In genomic region chr1:39214998-39215873, GRCh38 we compare ENCODE assay signal across 8 cellular contexts. TPM values are rescaled to one million over a fixed set of nuclear protein-coding genes. Genes with fewer than 3 reads are reported as not detected.
A peak's percentile ranks its signal among the peaks of the same experiment; 100 is the strongest.
DNase-seq lines count a peak whose midpoint lies in the region; ATAC-seq and TF ChIP-seq lines count a peak whose summit lies in the region.

No MANE protein-coding gene starts in this region.

- H3K9me2 ChIP-seq in PC-9 (ENCODE audit: insufficient read depth) = no peaks in the 10 kb centered on the region

- H3K9me3 ChIP-seq in PC-9 (ENCODE audit: insufficient read depth, low read depth) (no peaks in the 10 kb centered on the region), mucosa of rectum (ENCODE audit: control insufficient read depth in 2 of 2, low read length in 2 of 2) (no peaks in the 10 kb centered on the region), MG63 (no peaks in the 10 kb centered on the region)

- H3K27me3 ChIP-seq in PC-9 (ENCODE audit: insufficient read depth, low read depth) (no peaks in the 10 kb centered on the region), mucosa of rectum (ENCODE audit: control insufficient read depth in 2 of 2, insufficient read depth in 2 of 2, low read length in 2 of 2) (no peaks in the 10 kb centered on the region), MG63 (no peaks in the 10 kb centered on the region)

- H4K20me1 ChIP-seq in PC-9 (ENCODE audit: insufficient read depth) = no peaks in the 10 kb centered on the region

- H3K36me3 Mint-ChIP-seq in MCF 10A (ENCODE audit: insufficient read depth, unreplicated experiment) = no peaks in the 10 kb centered on the region

- DNase-seq in PC-9 (no peak), MCF 10A (ENCODE audit: unreplicated experiment) (no peak), NCI-H526 treated with DMSO at 0.1 percent for 48 hours (lab: John Stamatoyannopoulos, UW) (no peak), hepatic stellate cell (ENCODE audit: low spot score) (no peak), MG63 (no peak)

- H3K4me3 Mint-ChIP-seq in MCF 10A (ENCODE audit: unreplicated experiment) = no peak overlapping the region

- TF ChIP-seq CTCF in PC-9 (conservative IDR thresholded peaks at IDR 0.05) = no peak
- TF ChIP-seq CTCF in MCF 10A (IDR thresholded peaks at IDR 0.05; ENCODE audit: unreplicated experiment) = no peak

- no peaks in the 10 kb centered on the region for H3K9me3 Mint-ChIP-seq in MCF 10A (ENCODE audit: unreplicated experiment)

- H3K36me3 ChIP-seq in PC-9 (ENCODE audit: low read depth) (no peaks in the 10 kb centered on the region), mucosa of rectum (ENCODE audit: control insufficient read depth in 2 of 2, insufficient read depth in 2 of 2, low read length in 2 of 2) (no peaks in the 10 kb centered on the region), MG63 (no peaks in the 10 kb centered on the region)

- peaks cover 38% of the 10 kb centered on the region; the same call in 1 of the 2 replicates for H3K79me2 ChIP-seq in PC-9 (ENCODE audit: low read depth)

- peaks cover 33% of the 10 kb centered on the region for H3K4me1 Mint-ChIP-seq in MCF 10A (ENCODE audit: insufficient read depth, unreplicated experiment)

- H3K4me3 ChIP-seq in PC-9 = no peak overlapping the region
- H3K4me3 ChIP-seq in mucosa of rectum (ENCODE audit: low read length in 2 of 2) = peak overlapping the region; percentile 34 to 60
- H3K4me3 ChIP-seq in MG63 = no peak overlapping the region

- H2AFZ ChIP-seq in PC-9 = no peak overlapping the region

- H3K27ac ChIP-seq in PC-9 (0 out of 2 replicates have a peak overlapping the region, but pooled peaks have one; percentile 10), mucosa of rectum (ENCODE audit: low read depth in 2 of 2, low read length in 2 of 2) (peak overlapping the region; percentile 42 to 67)

- POLR2A ChIA-PET in PC-9 (lab: Charles Lee; ENCODE audit: unreplicated experiment) = interaction anchor here (0.7 kb wide), 2 partner anchors 528 to 1100 kb away, joined by 5 to 6 read pairs; no protein-coding TSS in a partner anchor
- POLR2A ChIA-PET in MCF 10A (lab: Yijun Ruan, JAX) = interaction anchor here (0.6 to 4.9 kb wide), 15 partner anchors 8 to 360 kb away, joined by 3 to 39 read pairs (median 4); partner anchors contain the start of gene MACF1

- CTCF ChIA-PET in PC-9 (lab: Charles Lee) = interaction anchor here (0.8 to 1.9 kb wide), 4 partner anchors 23 to 107 kb away, joined by 4 to 14 read pairs (median 8); no protein-coding TSS in a partner anchor
- CTCF ChIA-PET in MCF 10A (lab: Yijun Ruan, JAX) = interaction anchor here (0.6 to 3.9 kb wide), 10 partner anchors 8 to 485 kb away, joined by 3 to 21 read pairs (median 4); partner anchors contain the start of gene MACF1

- no peaks in the 10 kb centered on the region for H3K27me3 Mint-ChIP-seq in MCF 10A (ENCODE audit: insufficient read depth, unreplicated experiment)

- peaks cover 44% of the 10 kb centered on the region for H3K4me1 ChIP-seq in PC-9 (replicated peaks; ENCODE audit: insufficient read depth)
- H3K4me1 ChIP-seq in mucosa of rectum (ENCODE audit: control insufficient read depth in 2 of 2, insufficient read depth in 2 of 2, low read length in 2 of 2) = peaks cover 14 to 21% of the 10 kb centered on the region in 2 donors

- H3K9ac ChIP-seq in mucosa of rectum (ENCODE audit: low read depth in 1 of 2, low read length in 2 of 2) = no peak overlapping the region

- peak overlapping the region; percentile 62 for H3K4me2 ChIP-seq in PC-9

- H3K27ac Mint-ChIP-seq in MCF 10A (ENCODE audit: low read depth, unreplicated experiment) = peak overlapping the region; percentile 60

- intact Hi-C loops in PC-9 (cut with micrococcal nuclease; ENCODE audit: unreplicated experiment) (loop anchor here (1.0 to 2.0 kb wide), 2 partner anchors 11 to 20 kb away; partner anchors contain the start of gene MACF1), MCF 10A (cut with micrococcal nuclease) (no loop called here)

- peaks cover 35% of the 10 kb centered on the region for H3F3A ChIP-seq in PC-9 (ENCODE audit: insufficient read depth, low read depth)

- BruUV-seq in PC-9 (replicated peaks; lab: Mats Ljungman, UMichigan) = TSS peak; percentile 21
- BruUV-seq in MCF 10A (replicated peaks; lab: Mats Ljungman, UMichigan) = no TSS peak

- ATAC-seq in GM18498 (IDR thresholded peaks at IDR 0.05; ENCODE audit: unreplicated experiment) (peak; percentile 76), HG02623 (IDR thresholded peaks at IDR 0.05; ENCODE audit: unreplicated experiment) (peak; percentile 41)

RNA-seq across cellular contexts. Expression of gene MACF1, which starts 10.7 kb away (rescaled TPM):
- 189 and 199 TPM in 2 replicates for total RNA-seq in PC-9 (2021)
- total RNA-seq in MCF 10A (2022) = 188 and 197 TPM in 2 replicates
- 51.9 and 68.1 TPM in 2 replicates for total RNA-seq in MG63 (2014; rRNA removed; shearing (Covaris generic); ENCODE audit: low replicate concordance)

Comparison
In these comparisons a context has a peak if more than half of its experiments do, and no peak if none do; other contexts are left out.
1. H3K4me3 ChIP-seq: peak in mucosa of rectum (2 of 2); none in PC-9 (single experiment) and MG63 (single experiment).